ENCODE assay signal across 13 cellular contexts in the genomic region with DNA sequence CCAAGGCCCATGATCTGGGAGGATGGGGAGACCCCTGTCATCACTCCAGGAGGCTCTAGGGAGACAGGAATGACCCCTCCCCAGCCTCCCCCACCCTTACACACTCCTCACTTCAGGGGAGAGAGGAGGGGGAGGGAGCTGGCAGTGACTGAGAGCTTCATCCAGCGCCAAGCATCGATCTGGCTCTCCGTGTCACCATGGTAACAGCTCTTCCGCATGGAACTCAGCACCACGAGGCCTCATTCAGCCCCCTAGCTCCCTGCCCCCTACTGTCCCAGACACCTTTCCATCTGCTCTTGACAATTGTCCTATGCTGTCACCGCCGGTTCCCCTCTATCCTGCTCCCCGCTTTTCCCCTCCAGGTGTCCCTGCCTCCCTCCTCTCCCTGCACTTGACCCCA. TPM values are rescaled to one million over a fixed set of nuclear protein-coding genes. Genes with fewer than 3 reads are reported as not detected.
DNase-seq lines count a peak whose midpoint lies in the region; ATAC-seq and TF ChIP-seq lines count a peak whose summit lies in the region.
"Had no signal": no experiment of that assay in that cellular context is flagged by ENCODE, and none has a peak within 500 bp of the region (broad histone marks: within the 10 kb centered on the region; RNA-seq: fewer than 3 reads in every experiment).

No MANE protein-coding gene starts in this region.

- DNase-seq in NCI-H1092 treated with DMSO at 0.1 percent for 48 hours (lab: John Stamatoyannopoulos, UW), result peak; percentile 92
- peak; percentile 40 for DNase-seq in NCI-H345 treated with DMSO at 0.1 percent for 48 hours (lab: John Stamatoyannopoulos, UW; ENCODE audit: unreplicated experiment)
- DNase-seq in glutamatergic neuron, result peak; percentile 64
- DNase-seq in retina, result peak; percentile 78
- DNase-seq in NCI-H82 treated with DMSO at 0.1 percent for 48 hours (lab: John Stamatoyannopoulos, UW; ENCODE audit: unreplicated experiment), result no peak
- no peak for DNase-seq in Karpas-422
- DNase-seq: NCI-H1694, T-helper 1 cell had no signal

- no peaks in the 10 kb centered on the region for H3K9me3 ChIP-seq in Karpas-422 (ENCODE audit: low read length)
- H3K9me3 ChIP-seq: BLaER1, HAP-1 had no signal

- no peaks in the 10 kb centered on the region for H3K79me2 ChIP-seq in Karpas-422 (ENCODE audit: low read length)

- H3K9ac ChIP-seq in Karpas-422 (ENCODE audit: low read length), result no peak overlapping the region
- H3K9ac ChIP-seq: BLaER1 had no signal

- H3K4me2 ChIP-seq in Karpas-422 (ENCODE audit: low read depth, low read length, poor library complexity, severe bottlenecking), result no peak overlapping the region
- H3K4me2 ChIP-seq: BLaER1 had no signal

- peak overlapping the region; percentile 70 for H3K27ac Mint-ChIP-seq in glutamatergic neuron (ENCODE audit: unreplicated experiment)
- H3K27ac Mint-ChIP-seq: IgD-negative memory B cell had no signal

- H3K9me2 ChIP-seq in Karpas-422 (replicated peaks; ENCODE audit: insufficient read depth, low read length), result no peaks in the 10 kb centered on the region

- peaks cover 3% of the 10 kb centered on the region for H3K27me3 Mint-ChIP-seq in glutamatergic neuron (ENCODE audit: unreplicated experiment)

- no peak overlapping the region for H3K27ac ChIP-seq in Karpas-422 (ENCODE audit: low read length)
- H3K27ac ChIP-seq: BLaER1, SK-N-MC had no signal

- H2AFZ ChIP-seq in Karpas-422 (ENCODE audit: low read length), result no peak overlapping the region

- no peaks in the 10 kb centered on the region for H3K4me1 ChIP-seq in Karpas-422 (ENCODE audit: low read length)
- H3K4me1 ChIP-seq: BLaER1, HAP-1 had no signal

- H3K36me3 ChIP-seq in Karpas-422 (ENCODE audit: insufficient read depth, low read length), result no peaks in the 10 kb centered on the region
- H3K36me3 ChIP-seq: BLaER1, HAP-1 had no signal

- peaks cover 18% of the 10 kb centered on the region for H3K4me1 Mint-ChIP-seq in glutamatergic neuron (ENCODE audit: low read depth, unreplicated experiment)
- H3K4me1 Mint-ChIP-seq: IgD-negative memory B cell had no signal

- no peaks in the 10 kb centered on the region for H3K36me3 Mint-ChIP-seq in glutamatergic neuron (ENCODE audit: unreplicated experiment)

- H4K20me1 ChIP-seq in Karpas-422 (ENCODE audit: insufficient read depth, low read depth, low read length), result no peaks in the 10 kb centered on the region
- H4K20me1 ChIP-seq: BLaER1 had no signal

- H3K9me3 Mint-ChIP-seq in glutamatergic neuron (ENCODE audit: unreplicated experiment), result no peaks in the 10 kb centered on the region
- H3K9me3 Mint-ChIP-seq: IgD-negative memory B cell had no signal

- H3K4me3 Mint-ChIP-seq in glutamatergic neuron (ENCODE audit: unreplicated experiment), result peak overlapping the region; percentile 74

- ATAC-seq in GM21717 (IDR thresholded peaks at IDR 0.05; ENCODE audit: unreplicated experiment), result no peak

- no peaks in the 10 kb centered on the region for H3K27me3 ChIP-seq in Karpas-422 (ENCODE audit: low read length)
- H3K27me3 ChIP-seq: BLaER1 had no signal

- TF ChIP-seq CTCF in glutamatergic neuron (IDR thresholded peaks at IDR 0.05; ENCODE audit: partially characterized antibody, unreplicated experiment), result no peak

- H3K4me3 ChIP-seq in Karpas-422 (ENCODE audit: low read length), result no peak overlapping the region
- H3K4me3 ChIP-seq: BLaER1, HAP-1, SK-N-MC had no signal

RNA-seq across cellular contexts. Expression of a gene that starts 35.5 kb away (rescaled TPM):
- total RNA-seq in glutamatergic neuron (ENCODE audit: unreplicated experiment), result not detected
- not detected in 2 replicates for total RNA-seq in Karpas-422 (2014; rRNA removed; shearing (Covaris generic); ENCODE audit: low replicate concordance)

Comparison
In these comparisons a context has a peak if more than half of its experiments do, and no peak if none do; other contexts are left out.
1. DNase-seq: peak in NCI-H1092 treated with DMSO at 0.1 percent for 48 hours (single experiment), NCI-H345 treated with DMSO at 0.1 percent for 48 hours (single experiment), glutamatergic neuron (single experiment) and retina (single experiment); none in NCI-H82 treated with DMSO at 0.1 percent for 48 hours (single experiment) and Karpas-422 (single experiment).